24 cellular contexts compared by ENCODE assay signal in the genomic region with DNA sequence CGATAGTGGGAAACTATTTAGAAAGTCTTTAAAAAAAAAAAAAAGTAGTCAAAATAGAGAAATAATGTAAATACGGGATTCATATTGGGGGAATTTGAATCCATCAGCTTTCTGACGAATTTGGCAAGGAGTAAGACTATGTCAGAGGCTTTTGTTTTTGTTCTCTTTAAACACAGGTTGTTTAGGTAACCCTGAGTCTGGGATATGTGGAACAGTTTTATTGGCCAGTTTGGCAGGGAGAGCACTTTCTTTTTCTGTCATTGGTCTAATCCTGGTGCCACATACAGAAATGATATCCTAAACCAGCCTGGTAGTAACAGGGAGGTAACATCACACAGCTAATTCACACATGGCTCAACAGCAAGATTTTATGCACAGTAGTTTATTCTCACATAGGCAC. TPM values are rescaled to one million over a fixed set of nuclear protein-coding genes. Genes with fewer than 3 reads are reported as not detected.
"Had no signal": no experiment of that assay in that cellular context is flagged by ENCODE, and none has a peak within 500 bp of the region (broad histone marks: within the 10 kb centered on the region; RNA-seq: fewer than 3 reads in every experiment).

No MANE protein-coding gene starts in this region.

- H3K4me3 ChIP-seq: PC-9 had no signal

- FAIRE-seq: astrocyte had no signal

- DNase-seq: activated CD4-positive, alpha-beta memory T cell treated with anti-CD3 and anti-CD28 coated beads for 36 hours; activated CD4-positive, alpha-beta T cell treated with anti-CD3 and anti-CD28 coated beads, Interleukin-2, amount 10 ng/mL, durations not matched to agents 7 days and 5 days; activated CD4-positive, CD25-positive, alpha-beta regulatory T cell; activated gamma-delta T cell; activated naive CD4-positive, alpha-beta T cell treated with anti-CD3 and anti-CD28 coated beads for 36 hours; activated T-cell treated with anti-CD3 and anti-CD28 coated beads for 4 hours; activated T-cell treated with anti-CD3 and anti-CD28 coated beads, Interleukin-2, amount 50 U/mL, for 48 hours; Kasumi-1; KBM-7; NCI-H1048; NCI-H146; NCI-H187 treated with DMSO at 0.1 percent for 48 hours; NCI-H2081 treated with DMSO at 0.1 percent for 48 hours; NCI-H446; NCI-H524; PC-9; SIG-M5; T-helper 1 cell had no signal

- H2AFZ ChIP-seq: PC-9 had no signal

- H3K27ac ChIP-seq: PC-9, VCaP had no signal

- ATAC-seq: activated T-helper 17 cell treated with anti-CD3 and anti-CD28 coated beads, Interleukin-2, amount 50 U/mL, for 72 hours had no signal

- H3K4me2 ChIP-seq: PC-9 had no signal

RNA-seq across cellular contexts. Expression of a gene that starts 27.7 kb away (rescaled TPM):
- total RNA-seq: activated CD4-positive, alpha-beta memory T cell treated with anti-CD3 and anti-CD28 coated beads for 36 hours; activated CD4-positive, alpha-beta T cell treated with anti-CD3 and anti-CD28 coated beads, Interleukin-2, amount 10 ng/mL, durations not matched to agents 7 days and 5 days; activated CD8-positive, alpha-beta memory T cell treated with anti-CD3 and anti-CD28 coated beads for 36 hours; activated naive CD4-positive, alpha-beta T cell treated with anti-CD3 and anti-CD28 coated beads for 36 hours; activated T-helper 17 cell treated with anti-CD3 and anti-CD28 coated beads, Interleukin-2, amount 50 U/mL, for 72 hours; cardiac septum; PC-9; T-helper 2 cell treated with Interferon-gamma antibody and Interleukin-4, amounts not matched to agents 100 ng/mL and 5 ng/mL, for 36 hours had no signal
